In genomic region chr17:39750131-39751015, GRCh38 we compare ENCODE assay signal across 1 cellular context.
TF ChIP-seq lines count a peak whose summit lies in the region.

No MANE protein-coding gene starts in this region.

TF ChIP-seq in HepG2, 621 proteins besides CTCF, POLR2A, EP300 and RAD21 (continues in another document):
- TF ChIP-seq REST (IDR thresholded peaks at IDR 0.05; ENCODE audit: borderline replicate concordance in 1 of 2, low read depth in 1 of 2, low read length in 2 of 2) (0 out of 4 replicates have a peak, but pooled peaks of 1 of the 2 experiments have one; percentile 15), YEATS2 (CRISPR knock-in tag; IDR thresholded peaks at IDR 0.05; ENCODE audit: borderline replicate concordance) (peak; percentile 28; the same call in 1 of the 2 replicates), CC2D1A (CRISPR knock-in tag; IDR thresholded peaks at IDR 0.05) (no peak), MNT (IDR thresholded peaks at IDR 0.05) (no peak), ZNF468 (CRISPR knock-in tag; IDR thresholded peaks at IDR 0.05) (no peak), ZNF10 (CRISPR knock-in tag; IDR thresholded peaks at IDR 0.05; ENCODE audit: borderline replicate concordance, low read depth) (no peak), ZMAT3 (CRISPR knock-in tag; conservative IDR thresholded peaks at IDR 0.05) (no peak), ZNF282 (IDR thresholded peaks at IDR 0.05; ENCODE audit: partially characterized antibody) (no peak), MTF1 (CRISPR knock-in tag; IDR thresholded peaks at IDR 0.05) (no peak), PATZ1 (CRISPR knock-in tag; IDR thresholded peaks at IDR 0.05) (peak; percentile 96), CREBL2 (CRISPR knock-in tag; IDR thresholded peaks at IDR 0.05; ENCODE audit: borderline replicate concordance) (no peak), ZBTB25 (CRISPR knock-in tag; IDR thresholded peaks at IDR 0.05) (0 out of 2 replicates have a peak, but pooled peaks have one; percentile 63), ADNP (CRISPR knock-in tag; IDR thresholded peaks at IDR 0.05) (no peak), TCF7L2 (IDR thresholded peaks at IDR 0.05; ENCODE audit: low read depth, low read length) (no peak), DMAP1 (CRISPR knock-in tag; IDR thresholded peaks at IDR 0.05) (0 out of 2 replicates have a peak, but pooled peaks have one; percentile 36), ZNF770 (CRISPR knock-in tag; IDR thresholded peaks at IDR 0.05) (no peak), KDM4B (CRISPR knock-in tag; IDR thresholded peaks at IDR 0.05) (0 out of 2 replicates have a peak, but pooled peaks have one; percentile 22), ZBED4 (CRISPR knock-in tag; IDR thresholded peaks at IDR 0.05; ENCODE audit: borderline replicate concordance) (peak; percentile 74), FOXA3 (CRISPR knock-in tag; IDR thresholded peaks at IDR 0.05) (peak; percentile 39), ZBTB20 (CRISPR knock-in tag; IDR thresholded peaks at IDR 0.05; ENCODE audit: borderline replicate concordance, low read depth) (no peak), HNF1B (CRISPR knock-in tag; IDR thresholded peaks at IDR 0.05) (peak; percentile 94), BRD4 (CRISPR knock-in tag; IDR thresholded peaks at IDR 0.05) (no peak), ZNF704 (CRISPR knock-in tag; IDR thresholded peaks at IDR 0.05; ENCODE audit: borderline replicate concordance) (no peak), NFATC3 (CRISPR knock-in tag; IDR thresholded peaks at IDR 0.05) (no peak), ZNF577 (CRISPR knock-in tag; IDR thresholded peaks at IDR 0.05; ENCODE audit: borderline replicate concordance, low read depth) (no peak), ZBTB33 (CRISPR knock-in tag; IDR thresholded peaks at IDR 0.05) (0 out of 2 replicates have a peak, but pooled peaks have one; percentile 16), NCOR1 (IDR thresholded peaks at IDR 0.05; ENCODE audit: borderline replicate concordance, low read length) (no peak), FOXJ3 (CRISPR knock-in tag; IDR thresholded peaks at IDR 0.05; ENCODE audit: borderline replicate concordance) (no peak)
